Comparison of ENCODE assay signal across 8 cellular contexts in the genomic region with DNA sequence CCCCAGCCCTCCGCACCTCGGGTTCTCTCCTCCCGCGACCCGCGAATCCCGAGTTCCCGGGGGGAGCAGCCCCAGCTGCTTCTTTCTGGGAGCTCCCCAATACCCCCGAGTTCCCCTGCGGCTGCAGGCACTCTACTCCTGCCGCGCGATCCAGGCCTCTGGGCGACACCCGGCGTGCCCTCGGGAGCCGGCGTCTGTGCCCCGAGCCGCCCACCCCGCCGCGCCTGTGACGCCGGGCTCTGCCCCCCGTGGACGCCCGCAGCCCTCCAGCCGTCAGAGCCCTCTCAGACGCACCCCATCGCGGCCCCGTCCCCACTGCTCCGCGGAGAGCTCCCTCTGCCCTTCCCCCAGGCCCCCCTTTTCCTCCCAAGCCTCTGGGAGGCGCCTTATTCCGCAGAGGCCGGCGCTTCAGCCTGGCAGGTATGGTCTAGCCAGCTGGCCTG. TPM values are rescaled to one million over a fixed set of nuclear protein-coding genes. Genes with fewer than 3 reads are reported as not detected.
DNase-seq lines count a peak whose midpoint lies in the region; ATAC-seq and TF ChIP-seq lines count a peak whose summit lies in the region.

No MANE protein-coding gene starts in this region.

- ATAC-seq in GM21390 (IDR thresholded peaks at IDR 0.05; ENCODE audit: unreplicated experiment) (peak; percentile 34), upper lobe of right lung (peak; percentile 53), GM18873 (IDR thresholded peaks at IDR 0.05; ENCODE audit: low FRiP score, unreplicated experiment) (no peak)

- H3K27me3 ChIP-seq in BJ (ENCODE audit: control insufficient read depth, insufficient read depth, low read length), result peaks cover 5% of the 10 kb centered on the region
- peaks cover 0 to 4% of the 10 kb centered on the region in 2 donors for H3K27me3 ChIP-seq in duodenal mucosa (ENCODE audit: control insufficient read depth in 1 of 2, insufficient read depth in 2 of 2, low read length in 2 of 2)
- peaks cover 0 to 4% of the 10 kb centered on the region in 2 donors for H3K27me3 ChIP-seq in muscle layer of colon (ENCODE audit: control insufficient read depth in 1 of 2, insufficient read depth in 2 of 2, low read length in 2 of 2)
- H3K27me3 ChIP-seq in upper lobe of right lung, result peaks cover 7% of the 10 kb centered on the region

- no peaks in the 10 kb centered on the region for H3K9me3 ChIP-seq in duodenal mucosa (ENCODE audit: control insufficient read depth in 1 of 2, low read length in 2 of 2)
- H3K9me3 ChIP-seq in muscle layer of colon (ENCODE audit: low read length), result no peaks in the 10 kb centered on the region
- no peaks in the 10 kb centered on the region for H3K9me3 ChIP-seq in upper lobe of right lung

- CTCF ChIA-PET in BJ (lab: Yijun Ruan, JAX), result no interaction called here

- DNase-seq in BJ (ENCODE audit: low read depth) (no peak), NCI-H69 (lab: John Stamatoyannopoulos, UW) (peak; percentile 80), upper lobe of right lung (no peak)
- no peak for DNase-seq in activated effector memory CD4-positive, alpha-beta T cell treated with Interleukin-2 at 50 U/mL for 16 hours

- no peaks in the 10 kb centered on the region for H3K36me3 ChIP-seq in BJ (ENCODE audit: control insufficient read depth, insufficient read depth, low read length)
- no peaks in the 10 kb centered on the region for H3K36me3 ChIP-seq in duodenal mucosa (ENCODE audit: control insufficient read depth in 1 of 2, insufficient read depth in 2 of 2, low read length in 2 of 2)
- H3K36me3 ChIP-seq in muscle layer of colon (ENCODE audit: insufficient read depth, low read length), result no peaks in the 10 kb centered on the region
- no peaks in the 10 kb centered on the region for H3K36me3 ChIP-seq in upper lobe of right lung

- H3K27ac ChIP-seq in duodenal mucosa (ENCODE audit: low read depth, low read length) (no peak overlapping the region), muscle layer of colon (ENCODE audit: low read depth, low read length) (peak overlapping the region; percentile 44), upper lobe of right lung (no peak overlapping the region)

- no peak for TF ChIP-seq CTCF in BJ (IDR thresholded peaks at IDR 0.05; ENCODE audit: insufficient read depth, low read depth, low read length)
- TF ChIP-seq CTCF in upper lobe of right lung (IDR thresholded peaks at IDR 0.05), result no peak

- H3K4me3 ChIP-seq in BJ (ENCODE audit: low read depth, low read length) (peak overlapping the region; percentile 21), duodenal mucosa (ENCODE audit: low read depth in 1 of 2, low read length in 2 of 2) (peak overlapping the region; percentile 75 to 78), muscle layer of colon (ENCODE audit: low read depth in 1 of 2, low read length in 2 of 2) (peak overlapping the region; percentile 34 to 60), upper lobe of right lung (peak overlapping the region; percentile 54)

- POLR2A ChIA-PET in BJ (lab: Charles Lee), result no interaction called here

- H3K9ac ChIP-seq in duodenal mucosa (ENCODE audit: low read depth in 1 of 2, low read length in 2 of 2) (peak overlapping the region; percentile 30 to 45), muscle layer of colon (ENCODE audit: low read length) (no peak overlapping the region)

- intact Hi-C loops in upper lobe of right lung (cut with DNase I), result no loop called here

- peaks cover 8 to 13% of the 10 kb centered on the region in 2 donors for H3K4me1 ChIP-seq in duodenal mucosa (ENCODE audit: control insufficient read depth in 1 of 2, insufficient read depth in 2 of 2, low read length in 2 of 2)
- H3K4me1 ChIP-seq in muscle layer of colon (ENCODE audit: insufficient read depth, low read length), result peaks cover 9% of the 10 kb centered on the region
- H3K4me1 ChIP-seq in upper lobe of right lung, result no peaks in the 10 kb centered on the region

RNA-seq across cellular contexts. Expression of gene GLB1L2, which starts 0.4 kb away (rescaled TPM):
- 0.10 and 0.18 TPM in 2 replicates for polyA plus RNA-seq in BJ (2011; rRNA removed)
- polyA minus RNA-seq in BJ (2011; rRNA and poly(A)+ RNA removed), result not detected in 2 replicates
- total RNA-seq in upper lobe of right lung, result 4.9 TPM

RNA-seq across cellular contexts. Expression of gene GLB1L3, which starts 56.0 kb away (rescaled TPM):
- not detected in 2 replicates for polyA plus RNA-seq in BJ (2011; rRNA removed)
- not detected in 2 replicates for polyA minus RNA-seq in BJ (2011; rRNA and poly(A)+ RNA removed)
- 0.43 TPM for total RNA-seq in upper lobe of right lung

Comparison
In these comparisons a context has a peak if more than half of its experiments do, and no peak if none do; other contexts are left out.
1. H3K4me3 ChIP-seq: peak in every context shown above with its lines; median percentile 76 in duodenal mucosa; 54 in upper lobe of right lung; 47 in muscle layer of colon; 21 in BJ.